ENCODE assay signal across 9 cellular contexts in the genomic region with DNA sequence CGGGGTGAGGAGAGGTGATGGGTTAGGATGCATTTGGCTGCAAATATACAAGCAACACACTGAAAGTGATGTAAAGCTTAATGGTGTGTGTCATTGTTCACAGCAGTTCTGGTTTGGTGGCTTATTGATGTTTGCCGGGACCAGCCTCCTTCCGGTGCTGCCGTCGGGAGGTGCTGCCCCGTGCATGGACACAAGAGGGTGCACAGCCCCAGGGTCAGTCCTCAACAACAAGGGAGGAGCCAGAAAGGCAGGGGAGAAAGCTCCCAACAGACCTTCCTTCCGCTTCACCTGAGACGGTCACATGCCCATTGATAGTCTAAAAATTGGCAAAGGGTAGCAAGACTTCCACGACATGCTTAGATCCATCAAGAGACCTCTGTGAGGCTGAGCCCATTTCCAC. TPM values are rescaled to one million over a fixed set of nuclear protein-coding genes. Genes with fewer than 3 reads are reported as not detected.
DNase-seq lines count a peak whose midpoint lies in the region; TF ChIP-seq lines count a peak whose summit lies in the region.
"Had no signal": no experiment of that assay in that cellular context is flagged by ENCODE, and none has a peak within 500 bp of the region (broad histone marks: within the 10 kb centered on the region; RNA-seq: fewer than 3 reads in every experiment).

No MANE protein-coding gene starts in this region.

- intact Hi-C loops in colonic mucosa (cut with DNase I), result no loop called here

- H3K4me3 Mint-ChIP-seq in osteocyte (ENCODE audit: unreplicated experiment), result no peak overlapping the region

- no peaks in the 10 kb centered on the region for H3K27me3 ChIP-seq in colonic mucosa

- H3K4me1 Mint-ChIP-seq in osteocyte (ENCODE audit: unreplicated experiment), result peaks cover 3% of the 10 kb centered on the region
- H3K4me1 Mint-ChIP-seq: IgD-negative memory B cell had no signal

- H3K4me1 ChIP-seq in colonic mucosa, result no peaks in the 10 kb centered on the region

- DNase-seq in LHCN-M2 (ENCODE audit: low read depth) (peak; percentile 39), colonic mucosa (peak; percentile 45), osteocyte (ENCODE audit: extremely low spot score, unreplicated experiment) (no peak), NAMALWA (ENCODE audit: low spot score) (no peak), SIG-M5 (lab: John Stamatoyannopoulos, UW) (no peak)
- DNase-seq in stimulated activated CD4-positive, alpha-beta T cell treated with anti-CD3 and anti-CD28 coated beads, Interleukin-2, amount 100 ng/mL, for 24 hours, result no peak

- no peak overlapping the region for H3K4me3 ChIP-seq in colonic mucosa
- H3K4me3 ChIP-seq: skin epidermis had no signal

- no peaks in the 10 kb centered on the region for H3K9me3 ChIP-seq in colonic mucosa

- no peak overlapping the region for H3K27ac ChIP-seq in colonic mucosa
- H3K27ac ChIP-seq: skin epidermis had no signal

- H3K27me3 Mint-ChIP-seq in osteocyte (ENCODE audit: unreplicated experiment), result peaks cover 21% of the 10 kb centered on the region

- no peak overlapping the region for H3K9ac ChIP-seq in colonic mucosa (ENCODE audit: low read depth in 2 of 2, low read length in 2 of 2)

- no peaks in the 10 kb centered on the region for H3K36me3 Mint-ChIP-seq in osteocyte (ENCODE audit: unreplicated experiment)

- no peak overlapping the region for H3K27ac Mint-ChIP-seq in osteocyte (ENCODE audit: unreplicated experiment)

- no peaks in the 10 kb centered on the region for H3K36me3 ChIP-seq in colonic mucosa

- no peaks in the 10 kb centered on the region for H3K9me3 Mint-ChIP-seq in osteocyte (ENCODE audit: unreplicated experiment)

- TF ChIP-seq CTCF in GM12873 (IDR thresholded peaks at IDR 0.05; ENCODE audit: insufficient read depth, low read depth, low read length, missing control alignments) (peak; percentile 38), colonic mucosa (IDR thresholded peaks at IDR 0.05) (peak; percentile 29), osteocyte (IDR thresholded peaks at IDR 0.05) (peak; percentile 17)

RNA-seq across cellular contexts. Expression of a gene that starts 9.5 kb away (rescaled TPM):
- 2.8 and 4.1 TPM in 2 replicates for total RNA-seq in LHCN-M2 (2014; rRNA removed)
- polyA plus RNA-seq in LHCN-M2 (2012), result 1.8 TPM
- total RNA-seq in colonic mucosa, result 1 to 10 TPM; 2.0 TPM
- 1.7 and 1.8 TPM in 2 replicates for total RNA-seq in osteocyte

Comparison
In these comparisons a context has a peak if more than half of its experiments do, and no peak if none do; other contexts are left out.
1. DNase-seq: peak in LHCN-M2 (single experiment) and colonic mucosa (single experiment); none in osteocyte (single experiment), NAMALWA (single experiment), SIG-M5 (single experiment) and stimulated activated CD4-positive, alpha-beta T cell treated with anti-CD3 and anti-CD28 coated beads, Interleukin-2, amount 100 ng/mL, for 24 hours (0 of 2).
2. Peak in every context shown above with its lines, with median percentiles within 50 percentile points of each other: CTCF ChIP-seq.